Comparison of ENCODE assay signal across 15 cellular contexts in genomic region chr5:52674815-52675545, GRCh38.
DNase-seq lines count a peak whose midpoint lies in the region; ATAC-seq, FAIRE-seq and TF ChIP-seq lines count a peak whose summit lies in the region.
"Had no signal": no experiment of that assay in that cellular context is flagged by ENCODE, and none has a peak within 500 bp of the region (broad histone marks: within the 10 kb centered on the region; RNA-seq: fewer than 3 reads in every experiment).

No MANE protein-coding gene starts in this region.

- TF ChIP-seq CTCF in heart right ventricle (IDR thresholded peaks at IDR 0.05) (no peak), right atrium auricular region (IDR thresholded peaks at IDR 0.05) (no peak)

- H3K36me3 ChIP-seq in heart right ventricle = no peaks in the 10 kb centered on the region
- no peaks in the 10 kb centered on the region for H3K36me3 ChIP-seq in right atrium auricular region
- no peaks in the 10 kb centered on the region for H3K36me3 ChIP-seq in H7 (replicated peaks; ENCODE audit: control insufficient read depth, insufficient read depth, low read length)
- H3K36me3 ChIP-seq: Peyer's patch, tibial artery had no signal

- no peak for FAIRE-seq in urothelium cell line (lab: Jason Lieb, UNC)
- FAIRE-seq: A549 had no signal

- peak overlapping the region in 8 of 10 donors; percentile 22 to 69 (median 44) for H3K27ac ChIP-seq in heart right ventricle
- H3K27ac ChIP-seq in right atrium auricular region = peak overlapping the region in 1 of 2 donors; percentile 37
- H3K27ac ChIP-seq: A549, dorsolateral prefrontal cortex, Peyer's patch, tibial artery had no signal

- no peaks in the 10 kb centered on the region for H3K27me3 ChIP-seq in heart right ventricle
- H3K27me3 ChIP-seq in right atrium auricular region = no peaks in the 10 kb centered on the region
- H3K27me3 ChIP-seq in H7 (ENCODE audit: control insufficient read depth, insufficient read depth, low read length) = no peaks in the 10 kb centered on the region
- H3K27me3 ChIP-seq: Peyer's patch, tibial artery had no signal

- ATAC-seq in heart right ventricle = peak in 1 of 8 donors; percentile 52
- ATAC-seq: A549 had no signal

- 61 to 65% methylated on average over 5 of the region's 5 CpGs for WGBS in heart right ventricle, 2 donors

- DNase-seq in heart right ventricle = no peak
- no peak for DNase-seq in right atrium auricular region (ENCODE audit: low spot score)
- DNase-seq in amniotic epithelial cell (ENCODE audit: low read depth) = peak; percentile 81
- DNase-seq in glomerular endothelial cell (ENCODE audit: extremely low read depth, low read depth, low spot score) = peak; percentile 20
- peak; percentile 75 for DNase-seq in urothelium cell line (ENCODE audit: low spot score)
- DNase-seq in activated CD4-positive, alpha-beta T cell treated with anti-CD3 and anti-CD28 coated beads, Interleukin-2, amount 50 U/mL, for 4 hours = no peak
- no peak for DNase-seq in NCI-H2029 treated with DMSO at 0.1 percent for 48 hours (lab: John Stamatoyannopoulos, UW)
- DNase-seq in H7 = no peak
- DNase-seq: DMS79 treated with DMSO at 0.1 percent for 48 hours, dorsolateral prefrontal cortex, NCI-H446 treated with DMSO at 0.1 percent for 48 hours, Peyer's patch, T-helper 9 cell, tibial artery had no signal

- H3K9me3 ChIP-seq in heart right ventricle (no peaks in the 10 kb centered on the region), right atrium auricular region (no peaks in the 10 kb centered on the region)
- H3K9me3 ChIP-seq: A549, Peyer's patch, tibial artery had no signal

- peaks cover 0 to 13% (median 0%) of the 10 kb centered on the region in 9 donors for H3K4me1 ChIP-seq in heart right ventricle
- H3K4me1 ChIP-seq in right atrium auricular region = no peaks in the 10 kb centered on the region
- H3K4me1 ChIP-seq: A549, Peyer's patch had no signal

- intact Hi-C loops in heart right ventricle (cut with DNase I) = loop anchor here in 1 of 10 donors (10.0 kb wide), 1 partner anchor 230 kb away; no protein-coding TSS in a partner anchor

- H3K4me3 ChIP-seq in heart right ventricle = peak overlapping the region in 1 of 10 donors; percentile 11
- H3K4me3 ChIP-seq in right atrium auricular region = no peak overlapping the region
- H3K4me3 ChIP-seq in H7 (ENCODE audit: insufficient read depth, low read depth, low read length) = no peak overlapping the region
- H3K4me3 ChIP-seq: A549, dorsolateral prefrontal cortex, Peyer's patch, tibial artery had no signal

Comparison
In these comparisons a context has a peak if more than half of its experiments do, and no peak if none do; other contexts are left out.
1. DNase-seq: peak in amniotic epithelial cell (single experiment), glomerular endothelial cell (single experiment) and urothelium cell line (single experiment); none in heart right ventricle (0 of 2), right atrium auricular region (single experiment), activated CD4-positive, alpha-beta T cell treated with anti-CD3 and anti-CD28 coated beads, Interleukin-2, amount 50 U/mL, for 4 hours (0 of 2), NCI-H2029 treated with DMSO at 0.1 percent for 48 hours (single experiment) and H7 (single experiment).